Comparison of ENCODE assay signal across 26 cellular contexts in the genomic region with DNA sequence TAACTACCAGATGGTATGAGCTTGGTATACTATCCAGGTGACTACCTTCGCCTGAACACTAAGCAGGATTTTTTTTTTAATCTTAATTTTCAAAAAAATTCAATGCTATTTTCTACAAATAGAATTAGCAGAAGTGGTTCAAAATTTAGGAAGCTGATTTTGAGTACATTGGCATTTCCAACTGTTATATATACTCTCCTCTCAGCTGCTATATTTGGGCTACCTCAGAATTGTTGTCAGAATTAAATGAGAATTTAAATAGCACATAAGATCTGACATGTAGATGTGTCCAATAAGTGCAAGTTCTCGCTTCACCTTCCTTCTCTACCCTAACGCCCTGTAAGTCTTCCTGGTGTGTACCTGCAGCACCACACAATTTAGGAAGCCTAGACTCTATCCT.
"Had no signal": no experiment of that assay in that cellular context is flagged by ENCODE, and none has a peak within 500 bp of the region (broad histone marks: within the 10 kb centered on the region; RNA-seq: fewer than 3 reads in every experiment).

No MANE protein-coding gene starts in this region.

- H3K27me3 ChIP-seq: Peyer's patch, SJCRH30 had no signal

- H3K27ac Mint-ChIP-seq: IgD-negative memory B cell had no signal

- H3K4me2 ChIP-seq: KMS-11, PC-9 had no signal

- DNase-seq: Kasumi-1, MM.1S, NCI-H1092 treated with DMSO at 0.1 percent for 48 hours, NCI-H1436, NCI-H187, NCI-H2029, NCI-H2081 treated with DMSO at 0.1 percent for 48 hours, NCI-H2171, NCI-H226, NCI-H446, NCI-H510A, NCI-H524 treated with DMSO at 0.1 percent for 48 hours, NCI-H69, NCI-H774, OCI-M1, PC-9, Peyer's patch, SHP77 treated with DMSO at 0.1 percent for 48 hours, SJCRH30 had no signal

- H3K36me3 Mint-ChIP-seq: IgD-negative memory B cell had no signal

- H3K4me3 Mint-ChIP-seq: IgD-negative memory B cell had no signal

- ATAC-seq: K562, Right ventricle myocardium inferior, SK-N-SH treated with all-trans-retinoic acid at 6 μM for 48 hours had no signal

- H3K9me3 ChIP-seq: Peyer's patch had no signal

- H3K36me3 ChIP-seq: Peyer's patch, SJCRH30 had no signal

- H3K9ac ChIP-seq: KMS-11 had no signal

- FAIRE-seq: HTR-8/SVneo, K562 had no signal

- H2AFZ ChIP-seq: PC-9 had no signal

- H3K27ac ChIP-seq: HL-60, KMS-11, PC-9, Peyer's patch, SJCRH30 had no signal

- H3K4me3 ChIP-seq: K562, PC-9, Peyer's patch, SJCRH30 had no signal

- H3K4me1 ChIP-seq: Peyer's patch, SJCRH30 had no signal
